In the genomic region with DNA sequence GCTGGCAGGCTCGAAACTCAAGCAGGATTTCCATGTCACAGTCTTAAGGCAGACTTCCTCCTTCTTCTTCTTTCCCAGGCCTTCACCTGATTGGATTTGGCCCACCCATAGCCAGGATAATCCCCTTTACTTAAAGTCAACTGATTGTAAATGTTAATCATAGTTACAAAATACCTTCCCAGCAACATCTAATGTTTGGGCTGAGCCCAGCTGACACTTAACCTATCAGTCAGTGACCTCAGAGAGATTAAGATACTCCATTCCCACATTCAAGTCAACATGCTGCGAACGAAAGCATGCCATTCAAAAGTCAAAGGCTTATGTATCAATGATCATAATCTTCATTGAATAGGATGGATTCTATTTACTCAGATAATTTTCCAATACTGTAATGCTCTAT, we compare ENCODE assay signal across 19 cellular contexts. TPM values are rescaled to one million over a fixed set of nuclear protein-coding genes. Genes with fewer than 3 reads are reported as not detected.
DNase-seq lines count a peak whose midpoint lies in the region; ATAC-seq, FAIRE-seq and TF ChIP-seq lines count a peak whose summit lies in the region.
"Had no signal": no experiment of that assay in that cellular context is flagged by ENCODE, and none has a peak within 500 bp of the region (broad histone marks: within the 10 kb centered on the region; RNA-seq: fewer than 3 reads in every experiment).

No MANE protein-coding gene starts in this region.

- FAIRE-seq in K562 (lab: Jason Lieb, UNC) = no peak
- FAIRE-seq: A204.1, GM12892, HTR-8/SVneo had no signal

- TF ChIP-seq POLR2A in K562 (conservative IDR thresholded peaks at IDR 0.05) = no peak

- H3K36me3 ChIP-seq in K562 (ENCODE audit: control insufficient read depth, insufficient read depth, low read length) = no peaks in the 10 kb centered on the region
- H3K36me3 ChIP-seq in mesendoderm (ENCODE audit: control insufficient read depth, insufficient read depth, low read length) = no peaks in the 10 kb centered on the region
- H3K36me3 ChIP-seq in BE2C = no peaks in the 10 kb centered on the region
- H3K36me3 ChIP-seq: BLaER1 had no signal

- H3K27me3 ChIP-seq in K562 (ENCODE audit: control insufficient read depth in 2 of 2, insufficient read depth in 2 of 2, low read length in 2 of 2) = peaks cover 10 to 23% of the 10 kb centered on the region in 2 experiments; a peak in 4 of 5 replicates
- H3K27me3 ChIP-seq in mesendoderm (ENCODE audit: insufficient read depth, low read length, poor library complexity) = no peaks in the 10 kb centered on the region
- H3K27me3 ChIP-seq in BE2C = no peaks in the 10 kb centered on the region
- H3K27me3 ChIP-seq in dorsolateral prefrontal cortex = no peaks in the 10 kb centered on the region
- H3K27me3 ChIP-seq: BLaER1 had no signal

- TF ChIP-seq CTCF in K562 (IDR thresholded peaks at IDR 0.05 in 2 of 3, conservative IDR thresholded peaks at IDR 0.05 in 1 of 3; ENCODE audit: insufficient read depth in 2 of 3, low read depth in 1 of 3, low read length in 3 of 3) (no peak), BE2C (IDR thresholded peaks at IDR 0.05; ENCODE audit: low read depth, low read length) (no peak), dorsolateral prefrontal cortex (IDR thresholded peaks at IDR 0.05 in 54 of 56, conservative IDR thresholded peaks at IDR 0.05 in 2 of 56; ENCODE audit: low read depth in 1 of 56, partially characterized antibody in 56 of 56) (no peak)

- H3K56ac ChIP-seq in mesendoderm (ENCODE audit: low read length) = no peak overlapping the region

- no peak for TF ChIP-seq EP300 in K562 (IDR thresholded peaks at IDR 0.05; ENCODE audit: low read length)

- no peak for ATAC-seq in K562
- ATAC-seq: HCT116 had no signal

- TF ChIP-seq RAD21 in K562 (CRISPR knock-in tag; conservative IDR thresholded peaks at IDR 0.05 in 1 of 2, IDR thresholded peaks at IDR 0.05 in 1 of 2) = no peak

- H3K4ac ChIP-seq in mesendoderm (ENCODE audit: low read depth, low read length) = no peak overlapping the region

- H3K79me2 ChIP-seq in K562 (ENCODE audit: control insufficient read depth, insufficient read depth, low read length) = no peaks in the 10 kb centered on the region
- H3K79me2 ChIP-seq in mesendoderm (ENCODE audit: control insufficient read depth, insufficient read depth, low read length) = peaks cover 10% of the 10 kb centered on the region

- peaks cover 6% of the 10 kb centered on the region for H3K79me1 ChIP-seq in mesendoderm (ENCODE audit: low read length)

- intact Hi-C loops in K562 (cut with micrococcal nuclease) (no loop called here), dorsolateral prefrontal cortex (cut with DNase I) (no loop called here)

- H3K4me3 ChIP-seq in K562 (no peak overlapping the region), mesendoderm (ENCODE audit: low read length) (no peak overlapping the region), BE2C (ENCODE audit: low read depth, low read length) (no peak overlapping the region), dorsolateral prefrontal cortex (no peak overlapping the region)
- H3K4me3 ChIP-seq: BLaER1 had no signal

- CTCF ChIA-PET in K562 (lab: Yijun Ruan, JAX; ENCODE audit: low intra/inter-chr PET ratio) = no interaction called here

- H3K9ac ChIP-seq in K562 (ENCODE audit: insufficient read depth in 1 of 2, low read depth in 2 of 2, low read length in 2 of 2) = no peak overlapping the region
- H3K9ac ChIP-seq in mesendoderm (ENCODE audit: low read length) = no peak overlapping the region
- H3K9ac ChIP-seq: BLaER1 had no signal

- H3K27ac ChIP-seq in K562 (ENCODE audit: extremely low read depth, low read depth, low read length) (no peak overlapping the region), mesendoderm (ENCODE audit: low read depth, low read length) (no peak overlapping the region), dorsolateral prefrontal cortex (peak overlapping the region in 3 of 59 donors; percentile 0 to 99 (median 47))
- H3K27ac ChIP-seq: BLaER1 had no signal

- no peak overlapping the region for H4K5ac ChIP-seq in mesendoderm (ENCODE audit: low read length)

- WGBS in K562 (ENCODE audit: insufficient coverage, low coverage, missing lambda C conversion rate) = 31% methylated on average over 3 of the region's 3 CpGs
- no CpG with 5 or more reads among the region's 3 CpGs for WGBS in mesendoderm (ENCODE audit: extremely low coverage, insufficient coverage, low lambda C conversion rate)

- BruUV-seq in K562 (replicated peaks; lab: Mats Ljungman, UMichigan) = no TSS peak

- no peak overlapping the region for H2BK15ac ChIP-seq in mesendoderm (replicated peaks; ENCODE audit: low read depth)

- no peaks in the 10 kb centered on the region for H3K9me1 ChIP-seq in K562 (ENCODE audit: control insufficient read depth, insufficient read depth, low read length)

- no peaks in the 10 kb centered on the region for H4K20me1 ChIP-seq in K562 (replicated peaks; ENCODE audit: control insufficient read depth, insufficient read depth, low read length)
- H4K20me1 ChIP-seq: BLaER1 had no signal

- no peak overlapping the region for H2AFZ ChIP-seq in K562 (ENCODE audit: low read depth, low read length)

- H3K18ac ChIP-seq in mesendoderm (ENCODE audit: low read length) = no peak overlapping the region

- in situ Hi-C loops in K562 (cut with MboI) = loop anchor here (25.0 kb wide), 1 partner anchor 197 kb away; no protein-coding TSS in a partner anchor

- H3K4me2 ChIP-seq in K562 (ENCODE audit: insufficient read depth, low read length) (no peak overlapping the region), mesendoderm (ENCODE audit: low read length) (no peak overlapping the region)
- H3K4me2 ChIP-seq: BLaER1 had no signal

- H4K8ac ChIP-seq in mesendoderm (ENCODE audit: low read depth, low read length) = no peak overlapping the region

- peak; percentile 23 for DNase-seq in NCI-H82 treated with DMSO at 0.1 percent for 48 hours (lab: John Stamatoyannopoulos, UW; ENCODE audit: unreplicated experiment)
- no peak for DNase-seq in K562 (ENCODE audit: extremely low read depth in 1 of 4, low spot score in 3 of 4)
- DNase-seq in mesendoderm = peak; percentile 55
- DNase-seq in BE2C = no peak
- no peak for DNase-seq in NCI-H1930 (lab: John Stamatoyannopoulos, UW)
- no peak for DNase-seq in dorsolateral prefrontal cortex
- DNase-seq: ACHN; AML-193; CD4-positive, alpha-beta memory T cell; DMS153; DMS79; GDM1; GOT3; H7 had no signal

- H2AK5ac ChIP-seq in mesendoderm (ENCODE audit: low read length) = no peak overlapping the region

- H3K9me3 ChIP-seq in K562 (replicated peaks; ENCODE audit: control insufficient read depth, insufficient read depth, low read depth, low read length) (no peaks in the 10 kb centered on the region), BE2C (no peaks in the 10 kb centered on the region)
- H3K9me3 ChIP-seq: BLaER1 had no signal

- no peaks in the 10 kb centered on the region for H3K4me1 ChIP-seq in K562 (replicated peaks in 1 of 2; ENCODE audit: control insufficient read depth in 2 of 2, insufficient read depth in 2 of 2, low read length in 2 of 2)
- no peaks in the 10 kb centered on the region for H3K4me1 ChIP-seq in mesendoderm (ENCODE audit: control insufficient read depth, low read depth, low read length)
- H3K4me1 ChIP-seq in BE2C = no peaks in the 10 kb centered on the region
- H3K4me1 ChIP-seq: BLaER1 had no signal

- no peak overlapping the region for H2BK5ac ChIP-seq in mesendoderm (ENCODE audit: low read length)

- H3K23ac ChIP-seq in mesendoderm (ENCODE audit: low read length) = no peak overlapping the region

- H2BK120ac ChIP-seq in mesendoderm (ENCODE audit: low read depth, low read length) = no peak overlapping the region

- POLR2A ChIA-PET in K562 (lab: Yijun Ruan, JAX) = interaction anchor here (0.6 to 1.1 kb wide), 3 partner anchors 11 to 44 kb away, joined by 3 to 6 read pairs (median 4); no protein-coding TSS in a partner anchor

TF ChIP-seq in K562, 482 proteins besides CTCF, POLR2A, EP300 and RAD21 (continues in another document):
- TF ChIP-seq IFI16 (CRISPR knock-in tag; IDR thresholded peaks at IDR 0.05) (no peak), RNF2 (IDR thresholded peaks at IDR 0.05) (0 out of 2 replicates have a peak, but pooled peaks have one; percentile 14), ZNF134 (CRISPR knock-in tag; conservative IDR thresholded peaks at IDR 0.05) (peak; percentile 97)

RNA-seq across cellular contexts. Expression of a gene that starts 16.0 kb away (rescaled TPM):
- 0.67 and 1.5 TPM in 2 replicates for total RNA-seq in K562 (2011; cell fraction: chromatin; rRNA removed; ENCODE audit: low replicate concordance)
- total RNA-seq in K562 (2011; cell fraction: nucleolus; rRNA removed) = 0.50 and 0.53 TPM in 2 replicates
- 0.88 and 0.99 TPM in 2 replicates for total RNA-seq in K562 (2011; cell fraction: nucleoplasm; rRNA removed)
- total RNA-seq in K562 (2014; rRNA removed) = 6.6 and 7.5 TPM in 2 replicates
- 3.9 and 4.2 TPM in 2 replicates for total RNA-seq in K562 (2014; rRNA removed; fragmentation: Illumina TruSeq; extraction: Trizol)
- total RNA-seq in K562 (2015; rRNA removed; fragmentation: Illumina TruSeq; extraction: Trizol) = 7.6 and 7.7 TPM in 2 replicates
- 6.1 and 7.4 TPM in 2 replicates for total RNA-seq in K562 (2021)
- 1.0 and 1.3 TPM in 2 replicates for polyA plus RNA-seq in K562 (2011; rRNA removed)
- 0.59 and 0.78 TPM in 2 replicates for polyA plus RNA-seq in K562 (2011; cell fraction: cytosol; rRNA removed)
- polyA plus RNA-seq in K562 (2011; cell fraction: nucleus; rRNA removed) = 0.93 and 1.6 TPM in 2 replicates
- 9.3 and 9.7 TPM in 2 replicates for polyA plus RNA-seq in K562 (2012)
- polyA plus RNA-seq in K562 (2014; fragmentation: Illumina TruSeq; extraction: Trizol) = 6.7 and 6.9 TPM in 2 replicates
- polyA plus RNA-seq in K562 (2014; fragmentation: Nextera tagmentation; extraction: Ambion mirVana) = 1 to 10 TPM in 1 of 2 experiments, under 1 TPM in 1; 0.76 to 1.1 TPM
- polyA plus RNA-seq in K562 (2014; rRNA removed) = 3.9 and 4.4 TPM in 2 replicates
- 0.78 and 1.2 TPM in 2 replicates for polyA minus RNA-seq in K562 (2011; rRNA and poly(A)+ RNA removed)
- 1.5 and 1.6 TPM in 2 replicates for polyA minus RNA-seq in K562 (2011; cell fraction: cytosol; rRNA and poly(A)+ RNA removed)
- 0.67 TPM in 2 replicates for polyA minus RNA-seq in K562 (2011; cell fraction: nucleus; rRNA and poly(A)+ RNA removed)
- polyA plus RNA-seq in mesendoderm (2013, experiment 1 of 2) = 33.0 TPM
- polyA plus RNA-seq in mesendoderm (2013, experiment 2 of 2) = 32.5 TPM
- polyA plus RNA-seq in BE2C (2012; ENCODE audit: insufficient read depth, insufficient read length, low read depth) = 16.1 TPM
- 100 to 1,000 TPM in 67 of 120 experiments, 10 to 100 TPM in 53; 56.8 to 230 (median 104) TPM for total RNA-seq in dorsolateral prefrontal cortex

Comparison
In these comparisons a context has a peak if more than half of its experiments do, and no peak if none do; other contexts are left out.
1. DNase-seq: peak in NCI-H82 treated with DMSO at 0.1 percent for 48 hours (single experiment) and mesendoderm (single experiment); none in K562 (0 of 4), BE2C (single experiment), NCI-H1930 (0 of 2) and dorsolateral prefrontal cortex (0 of 10).
2. RNA of a gene that starts 16.0 kb away (total RNA-seq): 56.8 to 230 TPM in dorsolateral prefrontal cortex; 0.50 to 7.7 TPM in K562; every median in the first group is over 4 times any median in the second.